1 cellular context compared by ENCODE assay signal in genomic region chr11:10302744-10303557, GRCh38.
A peak's percentile ranks its signal among the peaks of the same experiment; 100 is the strongest.
TF ChIP-seq lines count a peak whose summit lies in the region.

No MANE protein-coding gene starts in this region.

TF ChIP-seq in HepG2, 621 proteins besides CTCF, POLR2A, EP300 and RAD21 (continued from another document and continues in another):
- TF ChIP-seq CEBPZ (IDR thresholded peaks at IDR 0.05; ENCODE audit: low read length) (no peak), ELK4 (CRISPR knock-in tag; IDR thresholded peaks at IDR 0.05; ENCODE audit: borderline replicate concordance) (no peak), CREB3 (CRISPR knock-in tag; IDR thresholded peaks at IDR 0.05) (no peak), ZNF841 (CRISPR knock-in tag; IDR thresholded peaks at IDR 0.05; ENCODE audit: borderline replicate concordance) (no peak), ZNF557 (CRISPR knock-in tag; IDR thresholded peaks at IDR 0.05) (0 out of 2 replicates have a peak, but pooled peaks have one; percentile 11), REXO4 (CRISPR knock-in tag; IDR thresholded peaks at IDR 0.05; ENCODE audit: borderline replicate concordance) (no peak), ZNF180 (CRISPR knock-in tag; IDR thresholded peaks at IDR 0.05; ENCODE audit: borderline replicate concordance, low read depth) (no peak), HDAC1 (CRISPR knock-in tag; IDR thresholded peaks at IDR 0.05) (no peak), SP5 (CRISPR knock-in tag; IDR thresholded peaks at IDR 0.05; ENCODE audit: borderline replicate concordance, low read depth) (no peak), TBP (CRISPR knock-in tag; IDR thresholded peaks at IDR 0.05) (no peak), ZNF468 (CRISPR knock-in tag; IDR thresholded peaks at IDR 0.05) (no peak), FOXM1 (CRISPR knock-in tag; IDR thresholded peaks at IDR 0.05) (no peak), ZFYVE20 (CRISPR knock-in tag; IDR thresholded peaks at IDR 0.05; ENCODE audit: borderline replicate concordance, low read depth) (no peak), BRCA1 (CRISPR knock-in tag; IDR thresholded peaks at IDR 0.05) (peak; percentile 81; the same call in 1 of the 2 replicates), SMYD3 (CRISPR knock-in tag; IDR thresholded peaks at IDR 0.05) (no peak), MEIS2 (CRISPR knock-in tag; IDR thresholded peaks at IDR 0.05) (peak; percentile 25; the same call in 1 of the 2 replicates), ZBTB10 (CRISPR knock-in tag; IDR thresholded peaks at IDR 0.05; ENCODE audit: borderline replicate concordance) (no peak; the same call in 1 of the 2 replicates), CBX5 (CRISPR knock-in tag; IDR thresholded peaks at IDR 0.05; ENCODE audit: borderline replicate concordance) (no peak), LRRFIP1 (CRISPR knock-in tag; conservative IDR thresholded peaks at IDR 0.05) (no peak), MED13 (CRISPR knock-in tag; IDR thresholded peaks at IDR 0.05) (no peak), SNAI1 (CRISPR knock-in tag; IDR thresholded peaks at IDR 0.05; ENCODE audit: borderline replicate concordance) (no peak), MBD4 (IDR thresholded peaks at IDR 0.05; ENCODE audit: borderline replicate concordance, low read length) (no peak), TFAP4 (IDR thresholded peaks at IDR 0.05; ENCODE audit: borderline replicate concordance, low read depth) (peak; percentile 29; the same call in 1 of the 2 replicates), SOX13 (IDR thresholded peaks at IDR 0.05) (no peak), SOX13 (CRISPR knock-in tag; conservative IDR thresholded peaks at IDR 0.05 in 1 of 2, IDR thresholded peaks at IDR 0.05 in 1 of 2) (no peak; a peak in 1 of 4 replicates), HMG20A (CRISPR knock-in tag; IDR thresholded peaks at IDR 0.05; ENCODE audit: borderline replicate concordance) (0 out of 2 replicates have a peak, but pooled peaks have one; percentile 14), GTF3A (CRISPR knock-in tag; conservative IDR thresholded peaks at IDR 0.05) (0 out of 2 replicates have a peak, but pooled peaks have one; percentile 74), GPN1 (CRISPR knock-in tag; IDR thresholded peaks at IDR 0.05; ENCODE audit: borderline replicate concordance) (no peak), ZNF552 (CRISPR knock-in tag; IDR thresholded peaks at IDR 0.05; ENCODE audit: borderline replicate concordance) (no peak), TBX2 (CRISPR knock-in tag; IDR thresholded peaks at IDR 0.05; ENCODE audit: borderline replicate concordance) (peak; percentile 55; the same call in 1 of the 2 replicates), EZH2 (conservative IDR thresholded peaks at IDR 0.05; ENCODE audit: low read depth, low read length) (no peak), GMEB2 (CRISPR knock-in tag; IDR thresholded peaks at IDR 0.05; ENCODE audit: low read depth) (no peak), ZNF703 (CRISPR knock-in tag; IDR thresholded peaks at IDR 0.05; ENCODE audit: borderline replicate concordance) (no peak)
- TF ChIP-seq, protein P1, sequence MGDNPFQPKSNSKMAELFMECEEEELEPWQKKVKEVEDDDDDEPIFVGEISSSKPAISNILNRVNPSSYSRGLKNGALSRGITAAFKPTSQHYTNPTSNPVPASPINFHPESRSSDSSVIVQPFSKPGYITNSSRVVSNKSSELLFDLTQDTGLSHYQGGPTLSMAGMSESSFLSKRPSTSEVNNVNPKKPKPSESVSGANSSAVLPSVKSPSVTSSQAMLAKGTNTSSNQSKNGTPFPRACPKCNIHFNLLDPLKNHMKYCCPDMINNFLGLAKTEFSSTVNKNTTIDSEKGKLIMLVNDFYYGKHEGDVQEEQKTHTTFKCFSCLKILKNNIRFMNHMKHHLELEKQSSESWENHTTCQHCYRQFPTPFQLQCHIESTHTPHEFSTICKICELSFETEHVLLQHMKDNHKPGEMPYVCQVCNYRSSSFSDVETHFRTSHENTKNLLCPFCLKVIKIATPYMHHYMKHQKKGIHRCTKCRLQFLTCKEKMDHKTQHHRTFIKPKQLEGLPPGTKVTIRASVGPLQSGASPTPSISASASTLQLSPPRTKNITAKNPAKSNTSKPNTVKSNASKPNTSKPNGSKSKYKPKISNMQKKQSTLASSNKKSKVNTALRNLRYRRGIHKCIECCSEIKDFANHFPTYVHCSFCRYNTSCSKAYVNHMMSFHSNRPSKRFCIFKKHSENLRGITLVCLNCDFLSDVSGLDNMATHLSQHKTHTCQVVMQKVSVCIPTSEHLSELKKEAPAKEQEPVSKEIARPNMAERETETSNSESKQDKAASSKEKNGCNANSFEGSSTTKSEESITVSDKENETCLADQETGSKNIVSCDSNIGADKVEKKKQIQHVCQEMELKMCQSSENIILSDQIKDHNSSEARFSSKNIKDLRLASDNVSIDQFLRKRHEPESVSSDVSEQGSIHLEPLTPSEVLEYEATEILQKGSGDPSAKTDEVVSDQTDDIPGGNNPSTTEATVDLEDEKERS (CRISPR knock-in tag; IDR thresholded peaks at IDR 0.05), result no peak; the same call in 1 of the 2 replicates
- TF ChIP-seq, protein P2, sequence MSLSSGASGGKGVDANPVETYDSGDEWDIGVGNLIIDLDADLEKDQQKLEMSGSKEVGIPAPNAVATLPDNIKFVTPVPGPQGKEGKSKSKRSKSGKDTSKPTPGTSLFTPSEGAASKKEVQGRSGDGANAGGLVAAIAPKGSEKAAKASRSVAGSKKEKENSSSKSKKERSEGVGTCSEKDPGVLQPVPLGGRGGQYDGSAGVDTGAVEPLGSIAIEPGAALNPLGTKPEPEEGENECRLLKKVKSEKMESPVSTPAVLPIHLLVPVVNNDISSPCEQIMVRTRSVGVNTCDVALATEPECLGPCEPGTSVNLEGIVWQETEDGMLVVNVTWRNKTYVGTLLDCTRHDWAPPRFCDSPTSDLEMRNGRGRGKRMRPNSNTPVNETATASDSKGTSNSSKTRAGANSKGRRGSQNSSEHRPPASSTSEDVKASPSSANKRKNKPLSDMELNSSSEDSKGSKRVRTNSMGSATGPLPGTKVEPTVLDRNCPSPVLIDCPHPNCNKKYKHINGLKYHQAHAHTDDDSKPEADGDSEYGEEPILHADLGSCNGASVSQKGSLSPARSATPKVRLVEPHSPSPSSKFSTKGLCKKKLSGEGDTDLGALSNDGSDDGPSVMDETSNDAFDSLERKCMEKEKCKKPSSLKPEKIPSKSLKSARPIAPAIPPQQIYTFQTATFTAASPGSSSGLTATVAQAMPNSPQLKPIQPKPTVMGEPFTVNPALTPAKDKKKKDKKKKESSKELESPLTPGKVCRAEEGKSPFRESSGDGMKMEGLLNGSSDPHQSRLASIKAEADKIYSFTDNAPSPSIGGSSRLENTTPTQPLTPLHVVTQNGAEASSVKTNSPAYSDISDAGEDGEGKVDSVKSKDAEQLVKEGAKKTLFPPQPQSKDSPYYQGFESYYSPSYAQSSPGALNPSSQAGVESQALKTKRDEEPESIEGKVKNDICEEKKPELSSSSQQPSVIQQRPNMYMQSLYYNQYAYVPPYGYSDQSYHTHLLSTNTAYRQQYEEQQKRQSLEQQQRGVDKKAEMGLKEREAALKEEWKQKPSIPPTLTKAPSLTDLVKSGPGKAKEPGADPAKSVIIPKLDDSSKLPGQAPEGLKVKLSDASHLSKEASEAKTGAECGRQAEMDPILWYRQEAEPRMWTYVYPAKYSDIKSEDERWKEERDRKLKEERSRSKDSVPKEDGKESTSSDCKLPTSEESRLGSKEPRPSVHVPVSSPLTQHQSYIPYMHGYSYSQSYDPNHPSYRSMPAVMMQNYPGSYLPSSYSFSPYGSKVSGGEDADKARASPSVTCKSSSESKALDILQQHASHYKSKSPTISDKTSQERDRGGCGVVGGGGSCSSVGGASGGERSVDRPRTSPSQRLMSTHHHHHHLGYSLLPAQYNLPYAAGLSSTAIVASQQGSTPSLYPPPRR (CRISPR knock-in tag; IDR thresholded peaks at IDR 0.05; ENCODE audit: borderline replicate concordance), result no peak
- TF ChIP-seq, protein P3, sequence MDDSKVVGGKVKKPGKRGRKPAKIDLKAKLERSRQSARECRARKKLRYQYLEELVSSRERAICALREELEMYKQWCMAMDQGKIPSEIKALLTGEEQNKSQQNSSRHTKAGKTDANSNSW (CRISPR knock-in tag; IDR thresholded peaks at IDR 0.05; ENCODE audit: borderline replicate concordance), result no peak
